16 cellular contexts compared by ENCODE assay signal in the genomic region with DNA sequence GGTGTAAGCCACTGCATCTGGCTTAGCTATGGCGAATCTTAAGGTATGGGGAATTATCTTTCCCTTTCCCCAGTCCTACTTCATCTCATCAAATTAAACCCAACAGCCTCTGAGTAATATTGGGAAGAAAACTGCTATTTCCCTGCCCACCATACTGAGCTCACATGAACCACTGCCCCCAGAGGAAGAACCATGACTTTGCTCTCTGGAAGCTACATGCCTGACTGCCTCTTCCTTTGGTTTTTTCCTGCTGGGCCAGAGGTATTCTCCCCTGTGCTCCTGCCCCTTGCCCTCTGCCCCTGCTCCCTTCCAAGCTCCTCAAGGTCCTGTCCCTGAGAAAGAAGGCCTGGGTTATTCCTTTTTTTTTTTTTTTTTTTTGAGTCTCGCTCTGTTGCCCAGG.
"Had no signal": no experiment of that assay in that cellular context is flagged by ENCODE, and none has a peak within 500 bp of the region (broad histone marks: within the 10 kb centered on the region; RNA-seq: fewer than 3 reads in every experiment).

No MANE protein-coding gene starts in this region.

- H3K4me1 Mint-ChIP-seq: activated CD8-positive, alpha-beta memory T cell treated with anti-CD3 and anti-CD28 coated beads, Interleukin-2, amount 10 ng/mL, durations not matched to agents 7 days and 5 days; activated naive CD8-positive, alpha-beta T cell treated with anti-CD3 and anti-CD28 coated beads, Interleukin-2, amount 10 ng/mL, durations not matched to agents 7 days and 5 days; neural progenitor cell had no signal

- H3K4me1 ChIP-seq: breast epithelium, esophagus squamous epithelium, foreskin keratinocyte, left lung, neural progenitor cell, tibial nerve had no signal

- H3K9me3 Mint-ChIP-seq: activated naive CD8-positive, alpha-beta T cell treated with anti-CD3 and anti-CD28 coated beads, Interleukin-2, amount 10 ng/mL, durations not matched to agents 7 days and 5 days; activated T-cell treated with anti-CD3 and anti-CD28 coated beads, Interleukin-2, amount 50 U/mL, for 24 hours had no signal

- H3K27me3 ChIP-seq: breast epithelium, dorsolateral prefrontal cortex, esophagus squamous epithelium, foreskin keratinocyte, left lung, neural progenitor cell, tibial nerve had no signal

- H3K27ac Mint-ChIP-seq: activated CD8-positive, alpha-beta memory T cell treated with anti-CD3 and anti-CD28 coated beads, Interleukin-2, amount 10 ng/mL, durations not matched to agents 7 days and 5 days; activated naive CD8-positive, alpha-beta T cell treated with anti-CD3 and anti-CD28 coated beads, Interleukin-2, amount 10 ng/mL, durations not matched to agents 7 days and 5 days; activated T-cell treated with anti-CD3 and anti-CD28 coated beads, Interleukin-2, amount 50 U/mL, for 24 hours; neural progenitor cell had no signal

- DNase-seq: activated CD8-positive, alpha-beta memory T cell treated with anti-CD3 and anti-CD28 coated beads, Interleukin-2, amount 10 ng/mL, durations not matched to agents 7 days and 5 days; activated gamma-delta T cell; activated naive CD8-positive, alpha-beta T cell treated with anti-CD3 and anti-CD28 coated beads, Interleukin-2, amount 10 ng/mL, durations not matched to agents 7 days and 5 days; activated T-cell treated with anti-CD3 and anti-CD28 coated beads, Interleukin-2, amount 50 U/mL, for 24 hours; anterior cingulate cortex; dorsolateral prefrontal cortex; esophagus squamous epithelium; foreskin keratinocyte; head of caudate nucleus; islet precursor cell; retina had no signal

- H3K36me3 ChIP-seq: breast epithelium, neural progenitor cell had no signal

- ATAC-seq: activated CD8-positive, alpha-beta memory T cell treated with anti-CD3 and anti-CD28 coated beads, Interleukin-2, amount 10 ng/mL, durations not matched to agents 7 days and 5 days; foreskin keratinocyte; left lung; SK-N-SH treated with all-trans-retinoic acid at 6 μM for 48 hours had no signal

- H3K27ac ChIP-seq: breast epithelium, dorsolateral prefrontal cortex, esophagus squamous epithelium, foreskin keratinocyte, left lung, neural progenitor cell, tibial nerve had no signal

- H3K4me3 ChIP-seq: breast epithelium, dorsolateral prefrontal cortex, esophagus squamous epithelium, left lung, neural progenitor cell, tibial nerve had no signal

- H3K4me3 Mint-ChIP-seq: activated CD8-positive, alpha-beta memory T cell treated with anti-CD3 and anti-CD28 coated beads, Interleukin-2, amount 10 ng/mL, durations not matched to agents 7 days and 5 days; activated naive CD8-positive, alpha-beta T cell treated with anti-CD3 and anti-CD28 coated beads, Interleukin-2, amount 10 ng/mL, durations not matched to agents 7 days and 5 days; activated T-cell treated with anti-CD3 and anti-CD28 coated beads, Interleukin-2, amount 50 U/mL, for 24 hours; neural progenitor cell had no signal

- H3K9ac ChIP-seq: neural progenitor cell had no signal

- H3K27me3 Mint-ChIP-seq: activated CD8-positive, alpha-beta memory T cell treated with anti-CD3 and anti-CD28 coated beads, Interleukin-2, amount 10 ng/mL, durations not matched to agents 7 days and 5 days; activated naive CD8-positive, alpha-beta T cell treated with anti-CD3 and anti-CD28 coated beads, Interleukin-2, amount 10 ng/mL, durations not matched to agents 7 days and 5 days; activated T-cell treated with anti-CD3 and anti-CD28 coated beads, Interleukin-2, amount 50 U/mL, for 24 hours had no signal

- H3K9me3 ChIP-seq: breast epithelium, esophagus squamous epithelium, left lung, tibial nerve had no signal
